In the genomic region with DNA sequence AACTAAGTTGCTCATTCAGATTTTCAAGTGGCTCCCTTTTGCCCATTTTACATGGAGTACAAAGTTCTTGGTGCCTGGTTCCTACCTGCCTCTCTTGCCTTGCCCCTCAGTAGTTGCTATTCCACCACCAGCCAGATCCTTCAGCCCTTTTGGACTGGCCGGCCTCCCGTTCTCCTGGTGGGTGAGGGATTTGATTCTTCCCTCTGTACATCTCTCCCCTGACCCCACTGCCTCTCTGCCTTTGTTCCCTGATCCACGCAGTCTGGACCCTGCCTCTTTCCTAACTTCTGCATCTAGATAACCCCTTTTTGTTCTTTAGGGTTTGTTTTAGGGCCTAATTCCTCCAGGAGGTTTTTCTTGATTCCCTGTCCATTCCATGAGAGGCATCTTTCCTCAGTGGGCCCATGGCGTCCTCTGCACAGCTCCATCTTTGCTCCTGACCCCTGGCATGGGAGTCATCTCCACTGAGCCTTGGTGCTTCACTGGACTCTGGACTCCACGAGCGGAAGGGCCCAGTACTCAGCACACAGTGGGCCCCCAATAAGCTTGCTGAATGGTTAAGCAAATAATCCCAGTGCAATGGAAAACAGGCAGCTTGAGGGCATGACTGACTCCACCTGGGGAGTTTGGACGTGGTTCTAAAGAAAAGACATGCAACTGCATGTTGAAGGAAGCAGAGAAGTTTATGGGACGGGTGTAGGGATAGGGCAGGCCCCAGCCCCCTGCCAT, we compare ENCODE assay signal across 19 cellular contexts.
A peak's percentile ranks its signal among the peaks of the same experiment; 100 is the strongest.
DNase-seq lines count a peak whose midpoint lies in the region; ATAC-seq and TF ChIP-seq lines count a peak whose summit lies in the region.
"Had no signal": no experiment of that assay in that cellular context is flagged by ENCODE, and none has a peak within 500 bp of the region (broad histone marks: within the 10 kb centered on the region; RNA-seq: fewer than 3 reads in every experiment).

No MANE protein-coding gene starts in this region.

- CTCF ChIA-PET in activated B cell treated with CpG ODN at 0.5 μM for 24 hours (lab: Charles Lee): no interaction called here

- no peaks in the 10 kb centered on the region for H3K36me3 ChIP-seq in MM.1S (replicated peaks; ENCODE audit: insufficient read depth, low read length)
- H3K36me3 ChIP-seq: gastrocnemius medialis, neural progenitor cell, suprapubic skin had no signal

- H3K36me3 Mint-ChIP-seq in activated B cell treated with CpG ODN at 0.5 μM for 24 hours (ENCODE audit: low read depth): peaks cover under 1% of the 10 kb centered on the region
- H3K36me3 Mint-ChIP-seq: neural progenitor cell had no signal

- H3K79me2 ChIP-seq in MM.1S (ENCODE audit: low read length): no peaks in the 10 kb centered on the region

- H3K27ac ChIP-seq in MM.1S (ENCODE audit: low read length): no peak overlapping the region
- H3K27ac ChIP-seq: epithelial cell of prostate, gastrocnemius medialis, neural progenitor cell, suprapubic skin had no signal

- H3K4me1 Mint-ChIP-seq in activated B cell treated with CpG ODN at 0.5 μM for 24 hours: peaks cover 30% of the 10 kb centered on the region
- H3K4me1 Mint-ChIP-seq: neural progenitor cell had no signal

- no peaks in the 10 kb centered on the region for H3K27me3 ChIP-seq in MM.1S (replicated peaks; ENCODE audit: insufficient read depth, low read length)
- H3K27me3 ChIP-seq: gastrocnemius medialis, neural progenitor cell, suprapubic skin had no signal

- H3K27me3 Mint-ChIP-seq in activated B cell treated with CpG ODN at 0.5 μM for 24 hours: peaks cover 2% of the 10 kb centered on the region

- intact Hi-C loops in activated B cell treated with CpG ODN at 0.5 μM for 24 hours (cut with micrococcal nuclease): loop anchor here (1.0 to 5.0 kb wide), 3 partner anchors 10 to 40 kb away; no protein-coding TSS in a partner anchor

- no peak overlapping the region for H2AFZ ChIP-seq in MM.1S (ENCODE audit: low read length)
- H2AFZ ChIP-seq: neural progenitor cell had no signal

- no peak overlapping the region for H3K9ac ChIP-seq in MM.1S (ENCODE audit: low read length)
- H3K9ac ChIP-seq: neural progenitor cell had no signal

- H3K27ac Mint-ChIP-seq in activated B cell treated with CpG ODN at 0.5 μM for 24 hours: no peak overlapping the region
- H3K27ac Mint-ChIP-seq: neural progenitor cell had no signal

- H3K4me3 ChIP-seq in MM.1S (ENCODE audit: low read length): no peak overlapping the region
- H3K4me3 ChIP-seq: gastrocnemius medialis, neural progenitor cell, suprapubic skin had no signal

- POLR2A ChIA-PET in activated B cell treated with CpG ODN at 0.5 μM for 24 hours (lab: Charles Lee): interaction anchor here (0.8 to 1.0 kb wide), 2 partner anchors 9 to 139 kb away, joined by 3 to 5 read pairs; no protein-coding TSS in a partner anchor

- H3K9me3 ChIP-seq in MM.1S (replicated peaks; ENCODE audit: insufficient read depth, low read length): no peaks in the 10 kb centered on the region
- H3K9me3 ChIP-seq: gastrocnemius medialis had no signal

- H3K4me3 Mint-ChIP-seq in activated B cell treated with CpG ODN at 0.5 μM for 24 hours: peak overlapping the region; percentile 3
- H3K4me3 Mint-ChIP-seq: neural progenitor cell had no signal

- no peaks in the 10 kb centered on the region for H3K9me2 ChIP-seq in MM.1S (replicated peaks; ENCODE audit: insufficient read depth, low read length)

- peaks cover 5% of the 10 kb centered on the region for H3K4me1 ChIP-seq in MM.1S (ENCODE audit: low read length)
- H3K4me1 ChIP-seq: gastrocnemius medialis, neural progenitor cell, suprapubic skin had no signal

- DNase-seq in activated B cell treated with CpG ODN at 0.5 μM for 24 hours (no peak), MM.1S (no peak), NCI-H510A (lab: John Stamatoyannopoulos, UW) (no peak)
- DNase-seq: activated effector memory CD4-positive, alpha-beta T cell treated with Interleukin-2 at 50 U/mL for 16 hours; COR-L47; gastrocnemius medialis; GOT3; KBM-7; NCI-H2029 treated with DMSO at 0.1 percent for 48 hours; NCI-H524; T-helper 2 cell had no signal

- peaks cover 9% of the 10 kb centered on the region for H3K9me3 Mint-ChIP-seq in activated B cell treated with CpG ODN at 0.5 μM for 24 hours

- H3F3A ChIP-seq in MM.1S (ENCODE audit: insufficient read depth, low read length): peaks cover 6% of the 10 kb centered on the region

- TF ChIP-seq CTCF in activated B cell treated with CpG ODN at 0.5 μM for 24 hours (IDR thresholded peaks at IDR 0.05) (no peak), MM.1S (IDR thresholded peaks at IDR 0.05; ENCODE audit: low read length) (no peak)

- H4K20me1 ChIP-seq in MM.1S (ENCODE audit: insufficient read depth, low read length): no peaks in the 10 kb centered on the region

- no peak overlapping the region for H3K4me2 ChIP-seq in MM.1S (ENCODE audit: low read depth, low read length)
- H3K4me2 ChIP-seq: neural progenitor cell had no signal

- peak; percentile 24 for ATAC-seq in GM18511 (IDR thresholded peaks at IDR 0.05; ENCODE audit: unreplicated experiment)
- ATAC-seq in GM21515 (IDR thresholded peaks at IDR 0.05; ENCODE audit: unreplicated experiment): peak; percentile 2
- ATAC-seq in HG03025 (IDR thresholded peaks at IDR 0.05; ENCODE audit: low FRiP score, unreplicated experiment): peak; percentile 16
- ATAC-seq in activated B cell treated with CpG ODN at 0.5 μM for 24 hours (ENCODE audit: low read depth): peak; percentile 57
- no peak for ATAC-seq in HG03108 (IDR thresholded peaks at IDR 0.05; ENCODE audit: unreplicated experiment)
- ATAC-seq in HG03280 (IDR thresholded peaks at IDR 0.05; ENCODE audit: unreplicated experiment): no peak
- ATAC-seq: gastrocnemius medialis had no signal

Comparison
In these comparisons a context has a peak if more than half of its experiments do, and no peak if none do; other contexts are left out.
1. ATAC-seq: peak in GM18511 (single experiment), GM21515 (single experiment), HG03025 (single experiment) and activated B cell treated with CpG ODN at 0.5 μM for 24 hours (single experiment); none in HG03108 (single experiment) and HG03280 (single experiment).